13 cellular contexts compared by ENCODE assay signal in the genomic region with DNA sequence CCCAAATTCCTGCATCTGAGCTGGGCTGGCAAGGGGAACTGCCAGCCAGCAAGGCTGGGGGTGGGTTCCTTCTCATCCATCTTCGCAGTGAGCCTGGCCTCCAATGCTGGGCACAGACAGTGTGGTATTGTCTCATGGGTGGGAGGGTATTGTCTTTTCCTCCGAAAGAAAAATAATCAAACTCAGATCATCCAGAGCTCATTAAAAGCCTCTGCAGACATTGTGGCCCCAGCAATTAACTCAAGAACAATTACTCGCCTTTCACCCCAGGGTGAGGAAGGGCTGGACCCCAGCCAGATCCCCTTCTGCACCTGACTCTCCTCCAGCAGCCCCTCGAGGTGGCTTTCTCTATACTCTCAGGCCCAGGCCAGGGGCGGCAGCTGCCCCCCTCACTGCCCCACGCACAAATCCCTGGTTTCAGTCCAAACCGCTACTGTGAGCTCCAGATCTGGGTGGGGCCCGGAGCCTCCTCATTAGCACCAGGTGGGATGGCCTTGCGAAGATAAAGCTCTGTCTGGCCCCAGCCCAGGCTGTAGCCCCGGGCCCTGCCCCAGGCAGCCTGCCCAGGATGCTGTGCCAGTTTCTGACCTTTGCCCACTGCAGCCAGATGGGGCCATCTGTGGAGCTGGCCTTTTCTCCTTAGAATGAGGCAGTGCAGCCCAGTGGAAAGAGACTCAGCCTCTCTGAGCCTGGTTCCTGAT. TPM values are rescaled to one million over a fixed set of nuclear protein-coding genes. Genes with fewer than 3 reads are reported as not detected.
DNase-seq lines count a peak whose midpoint lies in the region; ATAC-seq and TF ChIP-seq lines count a peak whose summit lies in the region.
"Had no signal": no experiment of that assay in that cellular context is flagged by ENCODE, and none has a peak within 500 bp of the region (broad histone marks: within the 10 kb centered on the region; RNA-seq: fewer than 3 reads in every experiment).

No MANE protein-coding gene starts in this region.

- H3K27me3 Mint-ChIP-seq in type B pancreatic cell, result peaks cover 10% of the 10 kb centered on the region

- peak overlapping the region; percentile 89 for H3K4me3 Mint-ChIP-seq in type B pancreatic cell

- no peak for ATAC-seq in GM21737 (IDR thresholded peaks at IDR 0.05; ENCODE audit: unreplicated experiment)

- no peaks in the 10 kb centered on the region for H3K9me3 Mint-ChIP-seq in type B pancreatic cell

- peaks cover 24% of the 10 kb centered on the region for H3K4me1 Mint-ChIP-seq in type B pancreatic cell (ENCODE audit: unreplicated experiment)

- peaks cover 15% of the 10 kb centered on the region for H3K36me3 Mint-ChIP-seq in type B pancreatic cell

- H3K27ac Mint-ChIP-seq in type B pancreatic cell, result peak overlapping the region; percentile 99

- H3K27ac ChIP-seq in epithelial cell of prostate, result peak overlapping the region; percentile 98
- H3K27ac ChIP-seq: heart right ventricle had no signal

- TF ChIP-seq CTCF in type B pancreatic cell (conservative IDR thresholded peaks at IDR 0.05), result no peak

- DNase-seq in NCI-H2081 (lab: John Stamatoyannopoulos, UW) (peak; percentile 61 to 89), NCI-H2081 treated with DMSO at 0.1 percent for 48 hours (lab: John Stamatoyannopoulos, UW) (no peak), NCI-H774 (lab: John Stamatoyannopoulos, UW) (peak; percentile 28), epithelial cell of prostate (ENCODE audit: low read depth, low spot score) (no peak), type B pancreatic cell (ENCODE audit: extremely low spot score, unreplicated experiment) (no peak)
- DNase-seq in central memory CD4-positive, alpha-beta T cell, result no peak
- DNase-seq in activated CD8-positive, alpha-beta memory T cell treated with anti-CD3 and anti-CD28 coated beads, Interleukin-2, amount 50 U/mL, for 4 hours, result no peak
- DNase-seq: activated T-cell treated with anti-CD3 and anti-CD28 coated beads, Interleukin-2, amount 50 U/mL, for 48 hours; heart right ventricle; NK-92 treated with Interleukin-12 subunit alpha and Interleukin-12 subunit beta, amount 100 ng/mL, for 24 hours; WERI-Rb-1 had no signal

RNA-seq across cellular contexts. Expression of a gene that starts 2.3 kb away (rescaled TPM):
- total RNA-seq in type B pancreatic cell (ENCODE audit: low replicate concordance), result 208 and 840 TPM in 2 replicates
- total RNA-seq: mononuclear cell had no signal

RNA-seq across cellular contexts. Expression of a gene that starts 7.1 kb away (rescaled TPM):
- 750 and 2,036 TPM in 2 replicates for total RNA-seq in type B pancreatic cell (ENCODE audit: low replicate concordance)

RNA-seq across cellular contexts. Expression of a gene that starts 15.6 kb away (rescaled TPM):
- total RNA-seq in type B pancreatic cell (ENCODE audit: low replicate concordance), result 869 and 1,618 TPM in 2 replicates
- total RNA-seq: heart right ventricle had no signal

RNA-seq across cellular contexts. Expression of a gene that starts 31.3 kb away (rescaled TPM):
- total RNA-seq in type B pancreatic cell (ENCODE audit: low replicate concordance), result 0.17 and 0.83 TPM in 2 replicates
- total RNA-seq: heart right ventricle, mononuclear cell had no signal

RNA-seq across cellular contexts. Expression of a gene that starts 40.0 kb away (rescaled TPM):
- total RNA-seq in type B pancreatic cell (ENCODE audit: low replicate concordance), result not detected in 2 replicates
- total RNA-seq: heart right ventricle, mononuclear cell had no signal

Comparison
In these comparisons a context has a peak if more than half of its experiments do, and no peak if none do; other contexts are left out.
1. DNase-seq: peak in NCI-H2081 (2 of 2) and NCI-H774 (single experiment); none in NCI-H2081 treated with DMSO at 0.1 percent for 48 hours (single experiment), epithelial cell of prostate (single experiment), type B pancreatic cell (single experiment), central memory CD4-positive, alpha-beta T cell (single experiment) and activated CD8-positive, alpha-beta memory T cell treated with anti-CD3 and anti-CD28 coated beads, Interleukin-2, amount 50 U/mL, for 4 hours (single experiment).